17 cellular contexts compared by ENCODE assay signal in genomic region chr1:226630592-226630991, GRCh38.
"Had no signal": no experiment of that assay in that cellular context is flagged by ENCODE, and none has a peak within 500 bp of the region (broad histone marks: within the 10 kb centered on the region; RNA-seq: fewer than 3 reads in every experiment).

No MANE protein-coding gene starts in this region.

- H3K4me3 Mint-ChIP-seq: neural progenitor cell; T-helper 2 cell treated with Interferon-gamma antibody and Interleukin-4, amounts not matched to agents 5 μg/mL and 100 μg/mL, for 36 hours; type B pancreatic cell had no signal

- H3K9me3 ChIP-seq: adrenal gland, gastrocnemius medialis, heart right ventricle, left lung, pancreas had no signal

- H3K27ac Mint-ChIP-seq: neural progenitor cell; T-helper 2 cell treated with Interferon-gamma antibody and Interleukin-4, amounts not matched to agents 5 μg/mL and 100 μg/mL, for 36 hours; type B pancreatic cell had no signal

- H3K4me3 ChIP-seq: adrenal gland, gastrocnemius medialis, heart right ventricle, left lung, neural progenitor cell, pancreas had no signal

- DNase-seq: activated gamma-delta T cell treated with Interleukin-2 at 50 U/mL for 16 hours; cortex of kidney; effector memory CD4-positive, alpha-beta T cell; heart right ventricle; mesendoderm; SHP77; stimulated activated CD4-positive, alpha-beta T cell treated with anti-CD3 and anti-CD28 coated beads, Interleukin-4, amount 100 ng/mL, for 1 hour; substantia nigra had no signal

- H3K36me3 ChIP-seq: adrenal gland, gastrocnemius medialis, neural progenitor cell, pancreas had no signal

- H3K9me3 Mint-ChIP-seq: neural progenitor cell; T-helper 2 cell treated with Interferon-gamma antibody and Interleukin-4, amounts not matched to agents 5 μg/mL and 100 μg/mL, for 36 hours; type B pancreatic cell had no signal

- H3K27me3 ChIP-seq: adrenal gland, gastrocnemius medialis, heart right ventricle, left lung, pancreas had no signal

- H3K27ac ChIP-seq: adrenal gland, epithelial cell of prostate, heart right ventricle, left lung, neural progenitor cell, pancreas had no signal

- ATAC-seq: gastrocnemius medialis, heart right ventricle, left lung, pancreas, SK-N-SH treated with all-trans-retinoic acid at 6 μM for 48 hours had no signal

- H3K4me1 ChIP-seq: adrenal gland, neural progenitor cell, pancreas had no signal
